In the genomic region with DNA sequence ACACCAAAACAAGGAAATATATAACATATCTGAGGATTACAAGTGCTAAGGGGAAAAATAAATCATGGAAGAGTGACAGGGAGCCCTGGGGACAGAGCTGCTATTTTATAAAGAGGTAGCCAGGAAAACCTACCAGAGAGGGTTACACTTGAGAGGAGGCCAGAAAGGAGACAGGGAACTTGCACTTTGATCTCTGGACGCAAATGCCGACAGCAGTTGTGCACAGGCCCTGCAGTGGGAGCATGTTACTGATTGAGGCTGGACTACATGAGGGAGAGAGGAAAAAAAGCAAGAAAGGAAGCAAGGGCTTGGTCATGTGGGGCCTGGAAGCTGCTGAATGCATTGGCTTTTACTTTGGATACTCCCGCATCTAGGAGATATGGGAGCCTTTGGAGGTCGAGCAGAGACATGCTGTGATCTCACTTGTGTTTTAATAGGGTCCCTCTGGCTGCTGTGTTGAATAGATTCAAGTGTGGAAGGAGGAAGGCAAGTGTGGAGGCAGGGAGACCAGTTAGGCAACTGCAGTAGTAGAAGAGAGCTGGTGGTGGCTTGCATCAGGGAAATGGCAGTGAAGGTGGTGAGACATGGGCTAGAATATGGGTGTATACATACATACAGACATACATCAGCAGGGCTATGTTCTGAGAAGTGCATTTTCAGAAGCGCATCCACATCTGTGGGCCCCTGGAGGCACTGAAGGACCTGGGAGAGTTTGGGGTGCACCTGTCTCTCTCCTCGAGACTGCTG, we compare ENCODE assay signal across 1 cellular context.
A peak's percentile ranks its signal among the peaks of the same experiment; 100 is the strongest.
TF ChIP-seq lines count a peak whose summit lies in the region.

No MANE protein-coding gene starts in this region.

TF ChIP-seq in HepG2, 621 proteins besides CTCF, POLR2A, EP300 and RAD21:
- TF ChIP-seq KDM6A (CRISPR knock-in tag; IDR thresholded peaks at IDR 0.05; ENCODE audit: low read depth) (no peak), FOXK1 (CRISPR knock-in tag; IDR thresholded peaks at IDR 0.05; ENCODE audit: borderline replicate concordance, low read depth) (no peak), HNF4A (CRISPR knock-in tag; IDR thresholded peaks at IDR 0.05) (peak; percentile 54), ZNF383 (CRISPR knock-in tag; IDR thresholded peaks at IDR 0.05; ENCODE audit: borderline replicate concordance) (no peak), ZNF484 (CRISPR knock-in tag; IDR thresholded peaks at IDR 0.05; ENCODE audit: borderline replicate concordance, low read depth) (no peak)
